In genomic region chr2:11507517-11507916, GRCh38 we compare ENCODE assay signal across 16 cellular contexts.
"Had no signal": no experiment of that assay in that cellular context is flagged by ENCODE, and none has a peak within 500 bp of the region (broad histone marks: within the 10 kb centered on the region; RNA-seq: fewer than 3 reads in every experiment).

No MANE protein-coding gene starts in this region.

- H3K9me3 ChIP-seq: ascending aorta, breast epithelium, gastrocnemius medialis, mucosa of descending colon, neutrophil had no signal

- H3K27me3 ChIP-seq: ascending aorta, breast epithelium, gastrocnemius medialis had no signal

- H3K27ac ChIP-seq: ascending aorta, heart right ventricle, neutrophil had no signal

- H3K4me1 ChIP-seq: ascending aorta had no signal

- H3K4me3 ChIP-seq: ascending aorta, breast epithelium, gastrocnemius medialis, heart right ventricle, mucosa of descending colon had no signal

- H3K36me3 ChIP-seq: ascending aorta, breast epithelium, gastrocnemius medialis, heart right ventricle, neutrophil had no signal

- DNase-seq: activated CD4-positive, CD25-positive, alpha-beta regulatory T cell treated with anti-CD3 and anti-CD28 coated beads, Interleukin-2, amount 50 U/mL, for 72 hours; activated naive CD4-positive, alpha-beta T cell; activated T-cell treated with anti-CD3 and anti-CD28 coated beads for 4 hours; endodermal cell; gastrocnemius medialis; heart right ventricle; mucosa of descending colon; naive thymus-derived CD8-positive, alpha-beta T cell; retina; stimulated activated CD4-positive, alpha-beta T cell treated with anti-CD3 and anti-CD28 coated beads, Interleukin-2, amount 100 ng/mL, for 48 hours; stimulated activated naive B cell treated with anti-CD40 and anti-IgM and Interleukin-4, amounts not matched to agents 10 μg/mL and 1 μg/mL and 100 μg/mL, for 72 hours; T-cell; T1000 had no signal
